ENCODE assay signal across 10 cellular contexts in the genomic region with DNA sequence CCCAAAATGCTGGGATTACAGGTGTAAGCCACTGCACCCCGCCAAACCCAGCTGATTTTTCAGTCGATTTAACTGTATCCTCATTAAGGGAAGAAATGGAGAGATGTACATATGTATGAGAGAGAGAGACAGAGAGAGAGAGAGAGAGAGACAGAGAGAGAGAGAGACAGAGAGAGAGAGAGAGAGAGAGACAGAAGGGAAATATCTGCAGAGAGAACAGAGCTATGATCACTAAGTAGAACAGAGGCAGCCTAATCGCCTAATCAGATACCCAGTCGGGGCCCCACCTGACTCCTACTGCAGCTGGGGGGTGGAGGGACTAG.
DNase-seq lines count a peak whose midpoint lies in the region; ATAC-seq and TF ChIP-seq lines count a peak whose summit lies in the region.
"Had no signal": no experiment of that assay in that cellular context is flagged by ENCODE, and none has a peak within 500 bp of the region (broad histone marks: within the 10 kb centered on the region; RNA-seq: fewer than 3 reads in every experiment).

No MANE protein-coding gene starts in this region.

- H3K27ac ChIP-seq in iPS-18a (ENCODE audit: low read length) (no peak overlapping the region), smooth muscle cell (ENCODE audit: low read depth) (no peak overlapping the region)
- H3K27ac ChIP-seq: esophagus squamous epithelium had no signal

- H3K36me3 Mint-ChIP-seq in activated T-cell treated with anti-CD3 and anti-CD28 coated beads, Interleukin-2, amount 50 U/mL, for 72 hours (ENCODE audit: insufficient read depth in 2 of 2), result no peaks in the 10 kb centered on the region

- no peak for ATAC-seq in activated T-cell treated with anti-CD3 and anti-CD28 coated beads, Interleukin-2, amount 50 U/mL, for 72 hours (replicated peaks in 1 of 2)
- no peak for ATAC-seq in GM19463 (IDR thresholded peaks at IDR 0.05; ENCODE audit: unreplicated experiment)

- H3K27me3 ChIP-seq in iPS-18a (ENCODE audit: control insufficient read depth, insufficient read depth, low read length), result peaks cover 30% of the 10 kb centered on the region
- peaks cover 35% of the 10 kb centered on the region for H3K27me3 ChIP-seq in smooth muscle cell (ENCODE audit: low read depth)

- H3K4me3 ChIP-seq in WI38 (ENCODE audit: low read depth, low read length), result 0 out of 2 replicates have a peak overlapping the region, but pooled peaks have one; percentile 24
- peak overlapping the region; percentile 66 for H3K4me3 ChIP-seq in iPS-18a (ENCODE audit: low read length)
- H3K4me3 ChIP-seq in smooth muscle cell, result peak overlapping the region; percentile 38

- H3K9me3 Mint-ChIP-seq in activated T-cell treated with anti-CD3 and anti-CD28 coated beads, Interleukin-2, amount 50 U/mL, for 72 hours, result no peaks in the 10 kb centered on the region

- no peak overlapping the region for H3K27ac Mint-ChIP-seq in activated T-cell treated with anti-CD3 and anti-CD28 coated beads, Interleukin-2, amount 50 U/mL, for 72 hours

- no peaks in the 10 kb centered on the region for H4K20me1 ChIP-seq in smooth muscle cell (ENCODE audit: low read depth)

- peak overlapping the region; percentile 87 for H3K4me2 ChIP-seq in smooth muscle cell

- no peak overlapping the region for H2AFZ ChIP-seq in smooth muscle cell (ENCODE audit: low read depth)

- DNase-seq in activated T-cell treated with anti-CD3 and anti-CD28 coated beads, Interleukin-2, amount 50 U/mL, for 72 hours, result no peak
- no peak for DNase-seq in activated T-cell treated with anti-CD3 and anti-CD28 coated beads, Interleukin-2, amount 50 U/mL, for 48 hours
- DNase-seq in smooth muscle cell (lab: John Stamatoyannopoulos, UW; ENCODE audit: unreplicated experiment), result no peak
- DNase-seq in putamen (ENCODE audit: low spot score), result no peak
- no peak for DNase-seq in AML-193 (lab: John Stamatoyannopoulos, UW)
- DNase-seq: esophagus squamous epithelium, NCI-H2081 treated with DMSO at 0.1 percent for 48 hours had no signal

- TF ChIP-seq CTCF in WI38 (IDR thresholded peaks at IDR 0.05; ENCODE audit: low read depth, low read length) (no peak), smooth muscle cell (IDR thresholded peaks at IDR 0.05; ENCODE audit: borderline replicate concordance, insufficient read depth, poor library complexity, severe bottlenecking) (no peak)

- no peaks in the 10 kb centered on the region for H3F3A ChIP-seq in smooth muscle cell (ENCODE audit: low read depth)

- H3K79me2 ChIP-seq in smooth muscle cell (ENCODE audit: low read depth), result no peaks in the 10 kb centered on the region

- H3K4me1 Mint-ChIP-seq in activated T-cell treated with anti-CD3 and anti-CD28 coated beads, Interleukin-2, amount 50 U/mL, for 72 hours (ENCODE audit: low read depth), result peaks cover 27% of the 10 kb centered on the region

- H3K36me3 ChIP-seq in iPS-18a (ENCODE audit: control insufficient read depth, low read depth, low read length), result no peaks in the 10 kb centered on the region
- no peaks in the 10 kb centered on the region for H3K36me3 ChIP-seq in smooth muscle cell (ENCODE audit: low read depth)
- H3K36me3 ChIP-seq: esophagus squamous epithelium had no signal

- peak overlapping the region; percentile 67 to 70 for H3K4me3 Mint-ChIP-seq in activated T-cell treated with anti-CD3 and anti-CD28 coated beads, Interleukin-2, amount 50 U/mL, for 72 hours

- H3K9ac ChIP-seq in iPS-18a (ENCODE audit: low read length), result no peak overlapping the region
- H3K9ac ChIP-seq in smooth muscle cell (ENCODE audit: low read depth), result no peak overlapping the region

- no peaks in the 10 kb centered on the region for H3K9me3 ChIP-seq in iPS-18a (ENCODE audit: control insufficient read depth, low read depth, low read length)
- no peaks in the 10 kb centered on the region for H3K9me3 ChIP-seq in smooth muscle cell (replicated peaks; ENCODE audit: low read depth)
- H3K9me3 ChIP-seq: esophagus squamous epithelium had no signal

- peaks cover 65% of the 10 kb centered on the region for H3K27me3 Mint-ChIP-seq in activated T-cell treated with anti-CD3 and anti-CD28 coated beads, Interleukin-2, amount 50 U/mL, for 72 hours (ENCODE audit: low read depth)

- 44% methylated on average over 4 of the region's 4 CpGs for WGBS in smooth muscle cell (ENCODE audit: low lambda C conversion rate)

- no peaks in the 10 kb centered on the region for H3K4me1 ChIP-seq in iPS-18a (ENCODE audit: control insufficient read depth, low read depth, low read length)
- peaks cover 4% of the 10 kb centered on the region for H3K4me1 ChIP-seq in smooth muscle cell (ENCODE audit: low read depth)
